9 cellular contexts compared by ENCODE assay signal in genomic region chr18:79405019-79405780, GRCh38. TPM values are rescaled to one million over a fixed set of nuclear protein-coding genes. Genes with fewer than 3 reads are reported as not detected.
DNase-seq lines count a peak whose midpoint lies in the region; ATAC-seq and TF ChIP-seq lines count a peak whose summit lies in the region.
"Had no signal": no experiment of that assay in that cellular context is flagged by ENCODE, and none has a peak within 500 bp of the region (broad histone marks: within the 10 kb centered on the region; RNA-seq: fewer than 3 reads in every experiment).

No MANE protein-coding gene starts in this region.

- H3K36me3 Mint-ChIP-seq in activated T-helper 2 cell treated with anti-CD3 and anti-CD28 coated beads, Interferon-gamma antibody, Interleukin-2, Interleukin-4, amounts not matched to agents 10 μg/mL and 5 μg/mL and 100 μg/mL, durations not matched to agents 14 hours and 24 hours and 36 hours (ENCODE audit: low read depth), result peaks cover 57% of the 10 kb centered on the region

- H3K4me2 ChIP-seq in trophoblast cell (ENCODE audit: low read length), result no peak overlapping the region
- H3K4me2 ChIP-seq: GM23338 had no signal

- H3K36me3 ChIP-seq in mucosa of rectum (ENCODE audit: control insufficient read depth in 2 of 2, insufficient read depth in 2 of 2, low read length in 2 of 2) (no peaks in the 10 kb centered on the region), upper lobe of left lung (no peaks in the 10 kb centered on the region), trophoblast cell (ENCODE audit: control insufficient read depth in 1 of 2, insufficient read depth in 2 of 2, low read length in 2 of 2) (no peaks in the 10 kb centered on the region)

- H2BK120ac ChIP-seq in trophoblast cell (ENCODE audit: insufficient read depth, low read length, poor library complexity), result no peak overlapping the region

- H3K4me3 Mint-ChIP-seq in activated T-helper 2 cell treated with anti-CD3 and anti-CD28 coated beads, Interferon-gamma antibody, Interleukin-2, Interleukin-4, amounts not matched to agents 10 μg/mL and 5 μg/mL and 100 μg/mL, durations not matched to agents 14 hours and 24 hours and 36 hours (ENCODE audit: low read depth), result peak overlapping the region; percentile 82
- H3K4me3 Mint-ChIP-seq: GM23338 had no signal

- peaks cover 7 to 12% of the 10 kb centered on the region in 2 donors for H3K4me1 ChIP-seq in mucosa of rectum (ENCODE audit: control insufficient read depth in 2 of 2, insufficient read depth in 2 of 2, low read length in 2 of 2)
- peaks cover 31 to 66% (median 39%) of the 10 kb centered on the region in 4 donors for H3K4me1 ChIP-seq in upper lobe of left lung
- H3K4me1 ChIP-seq in trophoblast cell (ENCODE audit: control insufficient read depth in 1 of 2, insufficient read depth in 2 of 2, low read length in 2 of 2), result peaks cover 3 to 5% of the 10 kb centered on the region in 2 experiments

- no peaks in the 10 kb centered on the region for H3K79me1 ChIP-seq in trophoblast cell (ENCODE audit: low read length)

- H3K23ac ChIP-seq in trophoblast cell (ENCODE audit: low read length), result no peak overlapping the region

- H4K91ac ChIP-seq in trophoblast cell (ENCODE audit: low read depth, low read length), result no peak overlapping the region

- no peak overlapping the region for H4K8ac ChIP-seq in trophoblast cell (ENCODE audit: low read depth, low read length)

- no peak overlapping the region for H2BK12ac ChIP-seq in trophoblast cell (ENCODE audit: low read length)

- no peaks in the 10 kb centered on the region for H3K79me2 ChIP-seq in trophoblast cell (ENCODE audit: control insufficient read depth, insufficient read depth, low read length, poor library complexity)

- no peak overlapping the region for H3K18ac ChIP-seq in trophoblast cell (ENCODE audit: low read length)

- ATAC-seq in upper lobe of left lung (ENCODE audit: low FRiP score in 2 of 2), result no peak
- ATAC-seq: GM23338 had no signal

- WGBS in upper lobe of left lung, 2 donors, result 80 to 83% methylated on average over 19 to 23 of the region's 23 CpGs
- WGBS in trophoblast cell (ENCODE audit: extremely low coverage, insufficient coverage, insufficient read length), result no CpG with 5 or more reads among the region's 23 CpGs

- no peaks in the 10 kb centered on the region for H3K27me3 Mint-ChIP-seq in activated T-helper 2 cell treated with anti-CD3 and anti-CD28 coated beads, Interferon-gamma antibody, Interleukin-2, Interleukin-4, amounts not matched to agents 10 μg/mL and 5 μg/mL and 100 μg/mL, durations not matched to agents 14 hours and 24 hours and 36 hours (ENCODE audit: low read depth)

- H3K9me3 ChIP-seq in mucosa of rectum (ENCODE audit: control insufficient read depth in 2 of 2, low read length in 2 of 2) (no peaks in the 10 kb centered on the region), upper lobe of left lung (no peaks in the 10 kb centered on the region), trophoblast cell (ENCODE audit: insufficient read depth, low read depth, low read length) (no peaks in the 10 kb centered on the region)

- TF ChIP-seq POLR2A in upper lobe of left lung (IDR thresholded peaks at IDR 0.05), result no peak

- TF ChIP-seq CTCF in upper lobe of left lung (IDR thresholded peaks at IDR 0.05), result no peak

- no peak overlapping the region for H2BK5ac ChIP-seq in trophoblast cell (ENCODE audit: low read depth, low read length, poor library complexity)

- H3K27ac ChIP-seq in mucosa of rectum (ENCODE audit: low read depth in 2 of 2, low read length in 2 of 2) (peak overlapping the region; percentile 53 to 78), upper lobe of left lung (peak overlapping the region; percentile 63 to 77 (median 70)), trophoblast cell (ENCODE audit: low read depth, low read length) (no peak overlapping the region)

- H3K9me3 Mint-ChIP-seq in activated T-helper 2 cell treated with anti-CD3 and anti-CD28 coated beads, Interferon-gamma antibody, Interleukin-2, Interleukin-4, amounts not matched to agents 10 μg/mL and 5 μg/mL and 100 μg/mL, durations not matched to agents 14 hours and 24 hours and 36 hours, result no peaks in the 10 kb centered on the region

- DNase-seq in activated effector memory CD4-positive, alpha-beta T cell treated with anti-CD3 and anti-CD28 coated beads, Interleukin-2, amount 50 U/mL, for 16 hours, result peak; percentile 85
- no peak for DNase-seq in activated effector memory CD4-positive, alpha-beta T cell treated with Interleukin-2 at 50 U/mL for 16 hours
- no peak for DNase-seq in activated T-helper 2 cell treated with anti-CD3 and anti-CD28 coated beads, Interferon-gamma antibody, Interleukin-2, Interleukin-4, amounts not matched to agents 10 μg/mL and 5 μg/mL and 100 μg/mL, durations not matched to agents 14 hours and 24 hours and 36 hours (ENCODE audit: low spot score)
- DNase-seq in upper lobe of left lung (peak in 1 of 2 donors; percentile 72), KG1 (lab: John Stamatoyannopoulos, UW) (no peak), trophoblast cell (no peak), HK-2 (ENCODE audit: unreplicated experiment) (no peak)

- H2AK5ac ChIP-seq in trophoblast cell (ENCODE audit: low read length), result no peak overlapping the region

- peak overlapping the region; percentile 96 for H3K27ac Mint-ChIP-seq in activated T-helper 2 cell treated with anti-CD3 and anti-CD28 coated beads, Interferon-gamma antibody, Interleukin-2, Interleukin-4, amounts not matched to agents 10 μg/mL and 5 μg/mL and 100 μg/mL, durations not matched to agents 14 hours and 24 hours and 36 hours

- peaks cover 0 to 7% of the 10 kb centered on the region in 2 donors for H3K27me3 ChIP-seq in mucosa of rectum (ENCODE audit: control insufficient read depth in 2 of 2, insufficient read depth in 2 of 2, low read length in 2 of 2)
- H3K27me3 ChIP-seq in upper lobe of left lung, result no peaks in the 10 kb centered on the region
- no peaks in the 10 kb centered on the region for H3K27me3 ChIP-seq in trophoblast cell (ENCODE audit: insufficient read depth, low read length)

- no peak overlapping the region for H3K14ac ChIP-seq in trophoblast cell (ENCODE audit: low read length)

- H3K9ac ChIP-seq in mucosa of rectum (ENCODE audit: low read depth in 1 of 2, low read length in 2 of 2), result peak overlapping the region in 1 of 2 donors; percentile 5
- H3K9ac ChIP-seq in trophoblast cell (ENCODE audit: low read length), result no peak overlapping the region

- no peak for TF ChIP-seq EP300 in upper lobe of left lung (IDR thresholded peaks at IDR 0.05)

- H3K4ac ChIP-seq in trophoblast cell (ENCODE audit: low read depth, low read length), result no peak overlapping the region

- no peak overlapping the region for H4K12ac ChIP-seq in trophoblast cell (ENCODE audit: low read depth, low read length)

- intact Hi-C loops in activated T-helper 2 cell treated with anti-CD3 and anti-CD28 coated beads, Interferon-gamma antibody, Interleukin-2, Interleukin-4, amounts not matched to agents 10 μg/mL and 5 μg/mL and 100 μg/mL, durations not matched to agents 14 hours and 24 hours and 36 hours (cut with micrococcal nuclease), result no loop called here

- H3K4me1 Mint-ChIP-seq in activated T-helper 2 cell treated with anti-CD3 and anti-CD28 coated beads, Interferon-gamma antibody, Interleukin-2, Interleukin-4, amounts not matched to agents 10 μg/mL and 5 μg/mL and 100 μg/mL, durations not matched to agents 14 hours and 24 hours and 36 hours (ENCODE audit: low read depth), result peaks cover 54% of the 10 kb centered on the region

- peak overlapping the region in 1 of 2 donors; percentile 31 for H3K4me3 ChIP-seq in mucosa of rectum (ENCODE audit: low read length in 2 of 2)
- H3K4me3 ChIP-seq in upper lobe of left lung, result peak overlapping the region in 2 of 4 donors; percentile 19 to 25
- H3K4me3 ChIP-seq in trophoblast cell (ENCODE audit: low read depth, low read length), result no peak overlapping the region
- H3K4me3 ChIP-seq: GM23338 had no signal

- no peak overlapping the region for H2AFZ ChIP-seq in trophoblast cell (ENCODE audit: insufficient read depth, low read length, poor library complexity)
- H2AFZ ChIP-seq: GM23338 had no signal

RNA-seq across cellular contexts. Expression of gene NFATC1, which starts 9.5 kb away (rescaled TPM):
- total RNA-seq in activated T-helper 2 cell treated with anti-CD3 and anti-CD28 coated beads, Interferon-gamma antibody, Interleukin-2, Interleukin-4, amounts not matched to agents 10 μg/mL and 5 μg/mL and 100 μg/mL, durations not matched to agents 14 hours and 24 hours and 36 hours, result 95.0 and 99.9 TPM in 2 replicates
- 10 to 100 TPM; 13.6 to 39.5 (median 20.3) TPM for total RNA-seq in upper lobe of left lung
- 3.9 and 4.4 TPM in 2 replicates for polyA plus RNA-seq in trophoblast cell (2013)
